ENCODE assay signal across 9 cellular contexts in the genomic region with DNA sequence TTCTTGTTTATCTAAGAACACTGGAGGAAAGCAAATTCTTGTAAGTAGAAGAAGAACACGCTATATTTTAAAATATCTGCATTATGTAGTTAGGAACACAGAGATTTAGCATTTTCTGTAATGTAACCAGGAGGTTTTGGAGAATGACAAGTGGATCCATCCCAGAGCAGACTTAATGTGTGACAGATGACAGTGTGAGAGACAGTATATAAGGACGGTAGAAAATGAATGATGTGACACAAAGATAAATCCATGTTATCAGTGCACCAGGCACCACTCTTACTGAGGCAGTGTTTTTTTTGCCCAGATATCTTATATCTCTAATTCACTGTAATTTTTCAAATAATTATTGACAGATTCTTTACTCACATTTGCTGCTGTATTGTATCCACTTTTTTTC.
"Had no signal": no experiment of that assay in that cellular context is flagged by ENCODE, and none has a peak within 500 bp of the region (broad histone marks: within the 10 kb centered on the region; RNA-seq: fewer than 3 reads in every experiment).

No MANE protein-coding gene starts in this region.

- ATAC-seq: GM23338, HCT116 had no signal

- H3K36me3 ChIP-seq: HAP-1 had no signal

- H3K4me3 Mint-ChIP-seq: GM23338, H9, HFFc6 had no signal

- H3K27ac Mint-ChIP-seq: GM23338, H9, HFFc6 had no signal

- DNase-seq: GM23248, GOT3, H7, H9, HCEC 1CT, HFFc6 had no signal

- H2AFZ ChIP-seq: GM23248, GM23338 had no signal

- H3K4me2 ChIP-seq: GM23338 had no signal

- H3K4me1 Mint-ChIP-seq: GM23338, H9 had no signal

- H3K27ac ChIP-seq: GM23248 had no signal

- H3K4me3 ChIP-seq: GM23248, GM23338, HAP-1 had no signal

- H3K9me3 ChIP-seq: HAP-1 had no signal

- H3K9ac ChIP-seq: GM23248 had no signal
